ENCODE assay signal across 8 cellular contexts in genomic region chr20:36861875-36862801, GRCh38. TPM values are rescaled to one million over a fixed set of nuclear protein-coding genes. Genes with fewer than 3 reads are reported as not detected.
DNase-seq lines count a peak whose midpoint lies in the region; ATAC-seq and TF ChIP-seq lines count a peak whose summit lies in the region.

No MANE protein-coding gene starts in this region.

- no peak for TF ChIP-seq CTCF in DND-41 (IDR thresholded peaks at IDR 0.05; ENCODE audit: borderline replicate concordance, extremely low read depth, low read length, poor library complexity, severe bottlenecking)
- no peak for TF ChIP-seq CTCF in WTC11 (IDR thresholded peaks at IDR 0.05)
- TF ChIP-seq CTCF in fibroblast of villous mesenchyme (IDR thresholded peaks at IDR 0.05; ENCODE audit: insufficient read depth, low read depth, low read length), result no peak

- peak overlapping the region; percentile 8 to 80; a peak in 3 of 4 replicates for H3K4me3 ChIP-seq in DND-41 (ENCODE audit: low read depth in 1 of 2, low read length in 2 of 2)
- H3K4me3 ChIP-seq in fibroblast of villous mesenchyme (ENCODE audit: low read depth, low read length), result peak overlapping the region; percentile 57

- H3K27me3 Mint-ChIP-seq in WTC11 (ENCODE audit: low read depth), result peaks cover 18% of the 10 kb centered on the region
- H3K27me3 Mint-ChIP-seq in natural killer cell treated with Interleukin-12 subunit alpha and Interleukin-12 subunit beta and Interleukin-15 and Interleukin-18, amount 100 ng/mL, for 72 hours, result peaks cover 9 to 10% of the 10 kb centered on the region in 2 donors

- no peak overlapping the region for H3K27ac Mint-ChIP-seq in WTC11
- H3K27ac Mint-ChIP-seq in natural killer cell treated with Interleukin-12 subunit alpha and Interleukin-12 subunit beta and Interleukin-15 and Interleukin-18, amount 100 ng/mL, for 72 hours, result no peak overlapping the region

- H3K36me3 ChIP-seq in DND-41 (ENCODE audit: insufficient read depth, low read length), result peaks cover 32% of the 10 kb centered on the region

- H3K4me3 Mint-ChIP-seq in WTC11, result peak overlapping the region; percentile 68
- H3K4me3 Mint-ChIP-seq in natural killer cell treated with Interleukin-12 subunit alpha and Interleukin-12 subunit beta and Interleukin-15 and Interleukin-18, amount 100 ng/mL, for 72 hours, result peak overlapping the region; percentile 20

- H3K9ac ChIP-seq in DND-41 (ENCODE audit: low read depth, low read length), result peak overlapping the region; percentile 87

- CTCF ChIA-PET in WTC11 (lab: Charles Lee), result interaction anchor here (0.6 to 7.6 kb wide), 14 partner anchors 10 to 304 kb away, joined by 3 to 89 read pairs (median 5); partner anchors contain the start of genes DSN1 and TLDC2

- H4K20me1 ChIP-seq in DND-41 (ENCODE audit: insufficient read depth, low read length), result peaks cover 30% of the 10 kb centered on the region

- H3K27ac ChIP-seq in DND-41 (ENCODE audit: low read length), result 0 out of 2 replicates have a peak overlapping the region, but pooled peaks have one; percentile 8

- peak overlapping the region; percentile 87 for H3K4me2 ChIP-seq in DND-41 (ENCODE audit: insufficient read depth, low read length)

- H3K4me1 Mint-ChIP-seq in WTC11, result peaks cover 46% of the 10 kb centered on the region
- peaks cover 8 to 9% of the 10 kb centered on the region in 2 donors for H3K4me1 Mint-ChIP-seq in natural killer cell treated with Interleukin-12 subunit alpha and Interleukin-12 subunit beta and Interleukin-15 and Interleukin-18, amount 100 ng/mL, for 72 hours (ENCODE audit: low read depth in 2 of 2)

- no peak overlapping the region for H2AFZ ChIP-seq in DND-41 (ENCODE audit: low read depth, low read length)

- POLR2A ChIA-PET in WTC11 (lab: Charles Lee), result interaction anchor here (0.8 to 1.5 kb wide), 5 partner anchors 19 to 185 kb away, joined by 3 to 10 read pairs (median 3); no protein-coding TSS in a partner anchor

- H3K4me1 ChIP-seq in DND-41 (ENCODE audit: insufficient read depth, low read length), result peaks cover 36% of the 10 kb centered on the region

- H3K9me3 ChIP-seq in DND-41 (ENCODE audit: insufficient read depth, low read length, severe bottlenecking), result no peaks in the 10 kb centered on the region

- H3K9me3 Mint-ChIP-seq in WTC11, result no peaks in the 10 kb centered on the region
- no peaks in the 10 kb centered on the region for H3K9me3 Mint-ChIP-seq in natural killer cell treated with Interleukin-12 subunit alpha and Interleukin-12 subunit beta and Interleukin-15 and Interleukin-18, amount 100 ng/mL, for 72 hours

- peaks cover 44% of the 10 kb centered on the region for H3K79me2 ChIP-seq in DND-41 (ENCODE audit: insufficient read depth, low read length)

- DNase-seq in DND-41, result no peak
- peak; percentile 55 for DNase-seq in NCI-H1092 (lab: John Stamatoyannopoulos, UW)
- peak; percentile 36 for DNase-seq in WTC11 (ENCODE audit: low spot score)
- DNase-seq in fibroblast of villous mesenchyme (ENCODE audit: low read depth), result peak; percentile 87
- DNase-seq in natural killer cell treated with Interleukin-12 subunit alpha and Interleukin-12 subunit beta and Interleukin-15 and Interleukin-18, amount 100 ng/mL, for 72 hours (ENCODE audit: low spot score), result no peak
- DNase-seq in activated CD4-positive, alpha-beta T cell treated with anti-CD3 and anti-CD28 coated beads, Interleukin-2, amount 50 U/mL, for 4 hours, result no peak

- H3K27me3 ChIP-seq in DND-41 (ENCODE audit: insufficient read depth, low read length, poor library complexity), result no peaks in the 10 kb centered on the region

- no peaks in the 10 kb centered on the region for H3K36me3 Mint-ChIP-seq in WTC11
- H3K36me3 Mint-ChIP-seq in natural killer cell treated with Interleukin-12 subunit alpha and Interleukin-12 subunit beta and Interleukin-15 and Interleukin-18, amount 100 ng/mL, for 72 hours, result no peaks in the 10 kb centered on the region

- ATAC-seq in DND-41 (ENCODE audit: insufficient read depth, low read depth) (no peak), WTC11 (no peak; the same call in 1 of the 2 replicates), GM19397 (IDR thresholded peaks at IDR 0.05; ENCODE audit: unreplicated experiment) (no peak), GM18520 (IDR thresholded peaks at IDR 0.05; ENCODE audit: unreplicated experiment) (no peak)
- ATAC-seq in natural killer cell treated with Interleukin-12 subunit alpha and Interleukin-12 subunit beta and Interleukin-15 and Interleukin-18, amount 100 ng/mL, for 72 hours, result no peak

TF ChIP-seq in WTC11, 78 proteins besides CTCF, POLR2A, EP300 and RAD21:
- TF ChIP-seq FOXJ3 (CRISPR knock-in tag; IDR thresholded peaks at IDR 0.05; ENCODE audit: borderline replicate concordance), result no peak
- peak; percentile 42; the same call in 1 of the 2 replicates for TF ChIP-seq FOXP1 (CRISPR knock-in tag; IDR thresholded peaks at IDR 0.05; ENCODE audit: borderline replicate concordance)
- no peak for TF ChIP-seq PREB (CRISPR knock-in tag; IDR thresholded peaks at IDR 0.05; ENCODE audit: borderline replicate concordance)
- TF ChIP-seq EMX1 (CRISPR knock-in tag; IDR thresholded peaks at IDR 0.05), result no peak
- peak; percentile 40; the same call in 1 of the 2 replicates for TF ChIP-seq GABPB1 (CRISPR knock-in tag; IDR thresholded peaks at IDR 0.05)
- no peak for TF ChIP-seq HMGA2 (CRISPR knock-in tag; IDR thresholded peaks at IDR 0.05)
- peak; percentile 66; the same call in 1 of the 2 replicates for TF ChIP-seq HMGXB4 (CRISPR knock-in tag; IDR thresholded peaks at IDR 0.05)
- TF ChIP-seq ETV6 (CRISPR knock-in tag; IDR thresholded peaks at IDR 0.05), result peak; percentile 61; the same call in 1 of the 2 replicates

RNA-seq across cellular contexts. Expression of gene TLDC2, which starts 13.8 kb away (rescaled TPM):
- total RNA-seq in WTC11 (2021) (0.09 to 0.25 TPM (median 0.17 TPM) in 3 replicates), fibroblast of villous mesenchyme (0.32 TPM in 1 of 2 replicates, not detected in the other)
- under 1 TPM in 1 of 2 donors, not detected in 1; 0.39 TPM for total RNA-seq in natural killer cell treated with Interleukin-12 subunit alpha and Interleukin-12 subunit beta and Interleukin-15 and Interleukin-18, amount 100 ng/mL, for 72 hours

Comparison
In these comparisons a context has a peak if more than half of its experiments do, and no peak if none do; other contexts are left out.
1. DNase-seq: peak in NCI-H1092 (single experiment), WTC11 (single experiment) and fibroblast of villous mesenchyme (single experiment); none in DND-41 (single experiment), natural killer cell treated with Interleukin-12 subunit alpha and Interleukin-12 subunit beta and Interleukin-15 and Interleukin-18, amount 100 ng/mL, for 72 hours (single experiment) and activated CD4-positive, alpha-beta T cell treated with anti-CD3 and anti-CD28 coated beads, Interleukin-2, amount 50 U/mL, for 4 hours (0 of 2).